20 cellular contexts compared by ENCODE assay signal in the genomic region with DNA sequence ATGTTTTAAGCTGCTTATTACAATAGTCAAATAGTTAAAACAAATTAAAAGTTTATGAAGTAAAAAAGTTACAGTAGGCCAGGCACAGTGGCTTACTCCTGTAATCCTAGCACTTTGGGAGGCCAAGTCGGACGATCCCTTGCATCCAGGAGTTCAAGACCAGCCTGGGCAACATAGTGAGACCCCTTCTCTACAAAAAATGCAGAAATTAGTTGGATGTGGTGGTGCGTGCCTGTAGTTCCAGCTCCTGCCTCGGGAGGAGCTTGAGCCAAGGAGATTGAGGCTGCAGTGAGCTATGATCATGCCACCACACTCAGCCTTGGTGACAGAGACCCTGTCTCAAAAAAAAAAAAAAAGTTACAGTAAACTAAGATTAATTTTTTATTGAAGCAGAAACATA.
A peak's percentile ranks its signal among the peaks of the same experiment; 100 is the strongest.
DNase-seq lines count a peak whose midpoint lies in the region; ATAC-seq and TF ChIP-seq lines count a peak whose summit lies in the region.
"Had no signal": no experiment of that assay in that cellular context is flagged by ENCODE, and none has a peak within 500 bp of the region (broad histone marks: within the 10 kb centered on the region; RNA-seq: fewer than 3 reads in every experiment).

No MANE protein-coding gene starts in this region.

- H3K4me1 Mint-ChIP-seq in chondrocyte (ENCODE audit: low read depth) (peaks cover 9% of the 10 kb centered on the region), progenitor cell of endocrine pancreas (ENCODE audit: low read depth) (no peaks in the 10 kb centered on the region)

- H3K4me3 Mint-ChIP-seq in chondrocyte (ENCODE audit: unreplicated experiment) (no peak overlapping the region), progenitor cell of endocrine pancreas (ENCODE audit: low read depth) (no peak overlapping the region)
- H3K4me3 Mint-ChIP-seq: activated CD4-positive, alpha-beta memory T cell treated with anti-CD3 and anti-CD28 coated beads for 36 hours had no signal

- intact Hi-C loops in cardiac septum (cut with DNase I): no loop called here

- no peaks in the 10 kb centered on the region for H3K36me3 Mint-ChIP-seq in chondrocyte (ENCODE audit: low read depth)
- H3K36me3 Mint-ChIP-seq in progenitor cell of endocrine pancreas (ENCODE audit: insufficient read depth): peaks cover 7% of the 10 kb centered on the region
- H3K36me3 Mint-ChIP-seq: activated CD4-positive, alpha-beta memory T cell treated with anti-CD3 and anti-CD28 coated beads for 36 hours had no signal

- DNase-seq in NCI-H748 (lab: John Stamatoyannopoulos, UW; ENCODE audit: unreplicated experiment): peak; percentile 11
- no peak for DNase-seq in NCI-H748 treated with DMSO at 0.1 percent for 48 hours (lab: John Stamatoyannopoulos, UW)
- peak; percentile 26 for DNase-seq in NCI-H69 (lab: John Stamatoyannopoulos, UW)
- DNase-seq in chondrocyte (ENCODE audit: low spot score): no peak
- no peak for DNase-seq in progenitor cell of endocrine pancreas (ENCODE audit: low spot score, unreplicated experiment)
- no peak for DNase-seq in omental fat pad (ENCODE audit: low spot score)
- DNase-seq in cardiac septum (ENCODE audit: low spot score): no peak
- DNase-seq: activated CD4-positive, alpha-beta memory T cell treated with anti-CD3 and anti-CD28 coated beads for 36 hours; activated naive CD4-positive, alpha-beta T cell treated with Interleukin-2 at 50 U/mL for 16 hours; activated T-cell treated with anti-CD3 and anti-CD28 coated beads, Interleukin-2, amount 50 U/mL, for 1 hour; amygdala; effector CD8-positive, alpha-beta T cell; esophagus squamous epithelium; left ventricle myocardium inferior; NCI-H1436 treated with DMSO at 0.1 percent for 48 hours; stimulated activated CD4-positive, alpha-beta T cell treated with anti-CD3 and anti-CD28 coated beads, Interleukin-4, amount 100 ng/mL, for 24 hours; stomach; T-helper 1 cell had no signal

- peak; percentile 32 for TF ChIP-seq CTCF in chondrocyte (IDR thresholded peaks at IDR 0.05)
- TF ChIP-seq CTCF in progenitor cell of endocrine pancreas (IDR thresholded peaks at IDR 0.05; ENCODE audit: unreplicated experiment): peak; percentile 12
- no peak for TF ChIP-seq CTCF in omental fat pad (IDR thresholded peaks at IDR 0.05)

- ATAC-seq in HG02970 (IDR thresholded peaks at IDR 0.05; ENCODE audit: low FRiP score, unreplicated experiment) (no peak), omental fat pad (ENCODE audit: low FRiP score) (no peak)
- ATAC-seq: Right ventricle myocardium inferior had no signal

- H3K27ac Mint-ChIP-seq in chondrocyte (ENCODE audit: unreplicated experiment) (no peak overlapping the region), progenitor cell of endocrine pancreas (no peak overlapping the region)
- H3K27ac Mint-ChIP-seq: activated CD4-positive, alpha-beta memory T cell treated with anti-CD3 and anti-CD28 coated beads for 36 hours had no signal

- H3K9me3 Mint-ChIP-seq in chondrocyte (ENCODE audit: low read depth) (no peaks in the 10 kb centered on the region), progenitor cell of endocrine pancreas (ENCODE audit: low read depth) (no peaks in the 10 kb centered on the region)
- H3K9me3 Mint-ChIP-seq: activated CD4-positive, alpha-beta memory T cell treated with anti-CD3 and anti-CD28 coated beads for 36 hours had no signal

- H3K27me3 Mint-ChIP-seq in chondrocyte (ENCODE audit: low read depth) (no peaks in the 10 kb centered on the region), progenitor cell of endocrine pancreas (no peaks in the 10 kb centered on the region)
- H3K27me3 Mint-ChIP-seq: activated CD4-positive, alpha-beta memory T cell treated with anti-CD3 and anti-CD28 coated beads for 36 hours had no signal

Comparison
In these comparisons a context has a peak if more than half of its experiments do, and no peak if none do; other contexts are left out.
1. DNase-seq: peak in NCI-H748 (single experiment) and NCI-H69 (single experiment); none in NCI-H748 treated with DMSO at 0.1 percent for 48 hours (single experiment), chondrocyte (single experiment), progenitor cell of endocrine pancreas (single experiment), omental fat pad (single experiment) and cardiac septum (single experiment).
2. CTCF ChIP-seq: peak in chondrocyte (single experiment) and progenitor cell of endocrine pancreas (single experiment); none in omental fat pad (0 of 3).